1 cellular context compared by ENCODE assay signal in genomic region chr3:129615751-129616281, GRCh38.
TF ChIP-seq lines count a peak whose summit lies in the region.

No MANE protein-coding gene starts in this region.

TF ChIP-seq in H1, 55 proteins besides CTCF, POLR2A, EP300 and RAD21 (continued from another document):
- TF ChIP-seq HDAC2 (IDR thresholded peaks at IDR 0.05; ENCODE audit: borderline replicate concordance in 1 of 2, low read depth in 2 of 2, low read length in 2 of 2) (no peak), PHF8 (conservative IDR thresholded peaks at IDR 0.05; ENCODE audit: low read depth, low read length) (no peak), SIRT6 (IDR thresholded peaks at IDR 0.05; ENCODE audit: low read length) (no peak), CBX5 (IDR thresholded peaks at IDR 0.05; ENCODE audit: low read depth, low read length) (no peak), CREB1 (IDR thresholded peaks at IDR 0.05) (no peak), E2F6 (IDR thresholded peaks at IDR 0.05) (no peak), ATF2 (IDR thresholded peaks at IDR 0.05; ENCODE audit: low read length) (no peak), MAFK (IDR thresholded peaks at IDR 0.05; ENCODE audit: low read depth, low read length) (no peak), GABPA (IDR thresholded peaks at IDR 0.05; ENCODE audit: borderline replicate concordance, insufficient read depth, low read length) (no peak), CHD1 (IDR thresholded peaks at IDR 0.05; ENCODE audit: low read depth, low read length) (no peak), GTF2F1 (IDR thresholded peaks at IDR 0.05; ENCODE audit: borderline replicate concordance, low read depth, low read length) (no peak), BCL11A (IDR thresholded peaks at IDR 0.05; ENCODE audit: low read depth in 2 of 2, low read length in 2 of 2) (no peak), POLR2AphosphoS5 (IDR thresholded peaks at IDR 0.05; ENCODE audit: low read depth, low read length) (no peak)
